1 cellular context compared by ENCODE assay signal in genomic region chr3:190330936-190331734, GRCh38.
TF ChIP-seq lines count a peak whose summit lies in the region.

No MANE protein-coding gene starts in this region.

TF ChIP-seq in HepG2, 621 proteins besides CTCF, POLR2A, EP300 and RAD21 (continued from another document and continues in another):
- TF ChIP-seq TRIM24 (CRISPR knock-in tag; IDR thresholded peaks at IDR 0.05) = peak; percentile 85
- TF ChIP-seq, protein P1, sequence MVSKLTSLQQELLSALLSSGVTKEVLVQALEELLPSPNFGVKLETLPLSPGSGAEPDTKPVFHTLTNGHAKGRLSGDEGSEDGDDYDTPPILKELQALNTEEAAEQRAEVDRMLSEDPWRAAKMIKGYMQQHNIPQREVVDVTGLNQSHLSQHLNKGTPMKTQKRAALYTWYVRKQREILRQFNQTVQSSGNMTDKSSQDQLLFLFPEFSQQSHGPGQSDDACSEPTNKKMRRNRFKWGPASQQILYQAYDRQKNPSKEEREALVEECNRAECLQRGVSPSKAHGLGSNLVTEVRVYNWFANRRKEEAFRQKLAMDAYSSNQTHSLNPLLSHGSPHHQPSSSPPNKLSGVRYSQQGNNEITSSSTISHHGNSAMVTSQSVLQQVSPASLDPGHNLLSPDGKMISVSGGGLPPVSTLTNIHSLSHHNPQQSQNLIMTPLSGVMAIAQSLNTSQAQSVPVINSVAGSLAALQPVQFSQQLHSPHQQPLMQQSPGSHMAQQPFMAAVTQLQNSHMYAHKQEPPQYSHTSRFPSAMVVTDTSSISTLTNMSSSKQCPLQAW (CRISPR knock-in tag; IDR thresholded peaks at IDR 0.05) = no peak
- peak; percentile 72 for TF ChIP-seq FOSL2 (CRISPR knock-in tag; IDR thresholded peaks at IDR 0.05)
- TF ChIP-seq KAT8 (CRISPR knock-in tag; IDR thresholded peaks at IDR 0.05) = peak; percentile 85
- peak; percentile 94 for TF ChIP-seq REPIN1 (CRISPR knock-in tag; IDR thresholded peaks at IDR 0.05; ENCODE audit: borderline replicate concordance, low read depth)
- TF ChIP-seq ZNF343 (CRISPR knock-in tag; IDR thresholded peaks at IDR 0.05) = 0 out of 2 replicates have a peak, but pooled peaks have one; percentile 32
- TF ChIP-seq, protein P2, sequence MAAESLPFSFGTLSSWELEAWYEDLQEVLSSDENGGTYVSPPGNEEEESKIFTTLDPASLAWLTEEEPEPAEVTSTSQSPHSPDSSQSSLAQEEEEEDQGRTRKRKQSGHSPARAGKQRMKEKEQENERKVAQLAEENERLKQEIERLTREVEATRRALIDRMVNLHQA (CRISPR knock-in tag; IDR thresholded peaks at IDR 0.05) = peak; percentile 41; the same call in 1 of the 2 replicates
- peak; percentile 86; the same call in 1 of the 2 replicates for TF ChIP-seq MIXL1 (CRISPR knock-in tag; IDR thresholded peaks at IDR 0.05)
- TF ChIP-seq, protein P3, sequence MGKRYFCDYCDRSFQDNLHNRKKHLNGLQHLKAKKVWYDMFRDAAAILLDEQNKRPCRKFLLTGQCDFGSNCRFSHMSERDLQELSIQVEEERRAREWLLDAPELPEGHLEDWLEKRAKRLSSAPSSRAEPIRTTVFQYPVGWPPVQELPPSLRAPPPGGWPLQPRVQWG (CRISPR knock-in tag; IDR thresholded peaks at IDR 0.05; ENCODE audit: borderline replicate concordance, low read depth) = no peak
- no peak for TF ChIP-seq SNAI1 (CRISPR knock-in tag; IDR thresholded peaks at IDR 0.05; ENCODE audit: borderline replicate concordance)
- no peak for TF ChIP-seq ZNF33A (CRISPR knock-in tag; IDR thresholded peaks at IDR 0.05; ENCODE audit: borderline replicate concordance)
- TF ChIP-seq CREB1 (IDR thresholded peaks at IDR 0.05) = no peak
- peak; percentile 66 for TF ChIP-seq CREB1 (CRISPR knock-in tag; IDR thresholded peaks at IDR 0.05)
- peak; percentile 23; the same call in 1 of the 2 replicates for TF ChIP-seq STAT6 (CRISPR knock-in tag; IDR thresholded peaks at IDR 0.05; ENCODE audit: borderline replicate concordance)
- TF ChIP-seq NR3C1 (CRISPR knock-in tag; IDR thresholded peaks at IDR 0.05) = no peak
- TF ChIP-seq GATAD1 (CRISPR knock-in tag; IDR thresholded peaks at IDR 0.05) = no peak; the same call in 1 of the 2 replicates
- TF ChIP-seq ZNF766 (CRISPR knock-in tag; IDR thresholded peaks at IDR 0.05; ENCODE audit: borderline replicate concordance) = no peak
- TF ChIP-seq ZNF556 (CRISPR knock-in tag; IDR thresholded peaks at IDR 0.05; ENCODE audit: borderline replicate concordance) = peak; percentile 75; the same call in 1 of the 2 replicates
- TF ChIP-seq, protein P4, sequence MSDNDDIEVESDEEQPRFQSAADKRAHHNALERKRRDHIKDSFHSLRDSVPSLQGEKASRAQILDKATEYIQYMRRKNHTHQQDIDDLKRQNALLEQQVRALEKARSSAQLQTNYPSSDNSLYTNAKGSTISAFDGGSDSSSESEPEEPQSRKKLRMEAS (IDR thresholded peaks at IDR 0.05) = peak; percentile 27; the same call in 1 of the 2 replicates
- TF ChIP-seq ZNF629 (CRISPR knock-in tag; conservative IDR thresholded peaks at IDR 0.05) = peak; percentile 27; the same call in 1 of the 2 replicates
- no peak for TF ChIP-seq DBP (CRISPR knock-in tag; IDR thresholded peaks at IDR 0.05; ENCODE audit: not compliant biosample characterization)
- TF ChIP-seq ZSCAN25 (CRISPR knock-in tag; IDR thresholded peaks at IDR 0.05) = 0 out of 2 replicates have a peak, but pooled peaks have one; percentile 65
- TF ChIP-seq ZNF503 (CRISPR knock-in tag; IDR thresholded peaks at IDR 0.05) = peak; percentile 67; the same call in 1 of the 2 replicates
- TF ChIP-seq ARHGAP35 (CRISPR knock-in tag; IDR thresholded peaks at IDR 0.05; ENCODE audit: borderline replicate concordance) = no peak
- peak; percentile 53; the same call in 1 of the 2 replicates for TF ChIP-seq LCORL (IDR thresholded peaks at IDR 0.05)
- peak; percentile 84 for TF ChIP-seq LCORL (CRISPR knock-in tag; IDR thresholded peaks at IDR 0.05)
- TF ChIP-seq, protein P5, sequence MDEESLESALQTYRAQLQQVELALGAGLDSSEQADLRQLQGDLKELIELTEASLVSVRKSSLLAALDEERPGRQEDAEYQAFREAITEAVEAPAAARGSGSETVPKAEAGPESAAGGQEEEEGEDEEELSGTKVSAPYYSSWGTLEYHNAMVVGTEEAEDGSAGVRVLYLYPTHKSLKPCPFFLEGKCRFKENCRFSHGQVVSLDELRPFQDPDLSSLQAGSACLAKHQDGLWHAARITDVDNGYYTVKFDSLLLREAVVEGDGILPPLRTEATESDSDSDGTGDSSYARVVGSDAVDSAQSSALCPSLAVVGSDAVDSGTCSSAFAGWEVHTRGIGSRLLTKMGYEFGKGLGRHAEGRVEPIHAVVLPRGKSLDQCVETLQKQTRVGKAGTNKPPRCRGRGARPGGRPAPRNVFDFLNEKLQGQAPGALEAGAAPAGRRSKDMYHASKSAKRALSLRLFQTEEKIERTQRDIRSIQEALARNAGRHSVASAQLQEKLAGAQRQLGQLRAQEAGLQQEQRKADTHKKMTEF (CRISPR knock-in tag; IDR thresholded peaks at IDR 0.05) = peak; percentile 95
- peak; percentile 75 for TF ChIP-seq ZNF280D (CRISPR knock-in tag; IDR thresholded peaks at IDR 0.05)
- 0 out of 2 replicates have a peak, but pooled peaks have one; percentile 42 for TF ChIP-seq YEATS4 (CRISPR knock-in tag; IDR thresholded peaks at IDR 0.05; ENCODE audit: borderline replicate concordance)
- TF ChIP-seq ONECUT2 (CRISPR knock-in tag; IDR thresholded peaks at IDR 0.05) = peak; percentile 87
- TF ChIP-seq DNMT3B (CRISPR knock-in tag; conservative IDR thresholded peaks at IDR 0.05) = no peak
- peak; percentile 64 for TF ChIP-seq ATF1 (CRISPR knock-in tag; IDR thresholded peaks at IDR 0.05)
- no peak for TF ChIP-seq ZNF460 (CRISPR knock-in tag; IDR thresholded peaks at IDR 0.05; ENCODE audit: borderline replicate concordance)
- TF ChIP-seq RBM39 (IDR thresholded peaks at IDR 0.05; ENCODE audit: low read depth, low read length, poor library complexity, severe bottlenecking) = no peak
- peak; percentile 85 for TF ChIP-seq HOXA3 (CRISPR knock-in tag; IDR thresholded peaks at IDR 0.05)
- no peak for TF ChIP-seq ZNF10 (CRISPR knock-in tag; IDR thresholded peaks at IDR 0.05; ENCODE audit: borderline replicate concordance, low read depth)
- TF ChIP-seq, protein P6, sequence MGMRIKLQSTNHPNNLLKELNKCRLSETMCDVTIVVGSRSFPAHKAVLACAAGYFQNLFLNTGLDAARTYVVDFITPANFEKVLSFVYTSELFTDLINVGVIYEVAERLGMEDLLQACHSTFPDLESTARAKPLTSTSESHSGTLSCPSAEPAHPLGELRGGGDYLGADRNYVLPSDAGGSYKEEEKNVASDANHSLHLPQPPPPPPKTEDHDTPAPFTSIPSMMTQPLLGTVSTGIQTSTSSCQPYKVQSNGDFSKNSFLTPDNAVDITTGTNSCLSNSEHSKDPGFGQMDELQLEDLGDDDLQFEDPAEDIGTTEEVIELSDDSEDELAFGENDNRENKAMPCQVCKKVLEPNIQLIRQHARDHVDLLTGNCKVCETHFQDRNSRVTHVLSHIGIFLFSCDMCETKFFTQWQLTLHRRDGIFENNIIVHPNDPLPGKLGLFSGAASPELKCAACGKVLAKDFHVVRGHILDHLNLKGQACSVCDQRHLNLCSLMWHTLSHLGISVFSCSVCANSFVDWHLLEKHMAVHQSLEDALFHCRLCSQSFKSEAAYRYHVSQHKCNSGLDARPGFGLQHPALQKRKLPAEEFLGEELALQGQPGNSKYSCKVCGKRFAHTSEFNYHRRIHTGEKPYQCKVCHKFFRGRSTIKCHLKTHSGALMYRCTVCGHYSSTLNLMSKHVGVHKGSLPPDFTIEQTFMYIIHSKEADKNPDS (CRISPR knock-in tag; IDR thresholded peaks at IDR 0.05) = peak; percentile 88
- TF ChIP-seq ZNF24 (IDR thresholded peaks at IDR 0.05) = no peak
- no peak for TF ChIP-seq ZNF142 (CRISPR knock-in tag; IDR thresholded peaks at IDR 0.05)
